Comparison of ENCODE assay signal across 35 cellular contexts in the genomic region with DNA sequence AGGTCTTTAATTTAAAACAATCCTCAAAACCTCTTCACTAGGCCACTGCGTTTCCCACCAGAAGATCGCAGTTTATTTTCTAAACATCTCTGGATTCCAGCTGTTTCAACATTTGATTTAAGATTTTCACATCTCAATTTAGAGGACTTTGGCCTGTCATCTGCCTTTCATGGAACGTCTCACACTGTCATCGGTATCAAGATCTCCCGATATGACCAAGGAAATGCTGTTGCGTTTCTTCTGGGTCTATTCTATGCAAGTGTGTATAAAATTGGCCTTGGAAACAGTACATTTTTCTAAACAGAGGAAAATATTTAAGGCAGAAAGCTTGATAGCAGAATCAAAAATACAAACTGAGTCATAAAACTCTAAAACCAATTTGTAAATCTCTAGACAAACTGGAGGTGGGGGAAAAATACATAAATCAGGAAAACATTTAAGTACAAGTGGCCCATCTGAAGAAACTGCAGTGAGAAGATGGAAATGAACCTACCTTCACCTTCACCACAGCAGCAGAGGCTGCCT.
"Had no signal": no experiment of that assay in that cellular context is flagged by ENCODE, and none has a peak within 500 bp of the region (broad histone marks: within the 10 kb centered on the region; RNA-seq: fewer than 3 reads in every experiment).

No MANE protein-coding gene starts in this region.

- ATAC-seq: body of pancreas; heart left ventricle; left colon; naive thymus-derived CD4-positive, alpha-beta T cell; pancreas; sciatic nerve; stimulated activated memory B cell treated with anti-CD40 and anti-IgM and Interleukin-4, amounts not matched to agents 10 μg/mL and 1 μg/mL and 100 μg/mL, for 72 hours; stimulated activated naive CD8-positive, alpha-beta T cell treated with anti-CD3 and anti-CD28 coated beads, Interleukin-15, amount 100 ng/mL, for 72 hours had no signal

- H3K36me3 ChIP-seq: adrenal gland, cardiac muscle cell, heart left ventricle, pancreas, prostate gland, uterus had no signal

- H3K4me1 ChIP-seq: body of pancreas, heart left ventricle, pancreas, prostate gland, uterus had no signal

- DNase-seq: activated CD4-positive, alpha-beta memory T cell treated with anti-CD3 and anti-CD28 coated beads for 36 hours; activated CD4-positive, alpha-beta T cell treated with anti-CD3 and anti-CD28 coated beads, Interleukin-2, amount 10 ng/mL, durations not matched to agents 24 days and 14 days; activated CD4-positive, CD25-positive, alpha-beta regulatory T cell treated with anti-CD3 and anti-CD28 coated beads, Interleukin-2, amount 50 U/mL, for 72 hours; activated CD8-positive, alpha-beta memory T cell treated with anti-CD3 and anti-CD28 coated beads, Interleukin-2, amount 50 U/mL, for 4 hours; activated effector memory CD4-positive, alpha-beta T cell treated with anti-CD3 and anti-CD28 coated beads, Interleukin-2, amount 50 U/mL, for 16 hours; activated naive CD4-positive, alpha-beta T cell treated with anti-CD3 and anti-CD28 coated beads for 36 hours; activated naive CD8-positive, alpha-beta T cell treated with anti-CD3 and anti-CD28 coated beads for 36 hours; activated T-cell treated with anti-CD3 and anti-CD28 coated beads, Interleukin-2, amount 50 U/mL, for 1 hour; adrenal gland; aorta; body of pancreas; dorsolateral prefrontal cortex; effector memory CD4-positive, alpha-beta T cell; erythroblast; heart left ventricle; hypothalamus; immature natural killer cell; kidney; left colon; midbrain; naive thymus-derived CD4-positive, alpha-beta T cell; nucleus accumbens; pancreas; retina; small intestine; stimulated activated CD4-positive, alpha-beta T cell treated with anti-CD3 and anti-CD28 coated beads, Interleukin-4, amount 100 ng/mL, for 24 hours; stimulated activated CD8-positive, alpha-beta memory T cell treated with anti-CD3 and anti-CD28 coated beads, Interleukin-4, amount 100 ng/mL, for 48 hours; stimulated activated naive CD8-positive, alpha-beta T cell treated with anti-CD3 and anti-CD28 coated beads, Interleukin-15, amount 100 ng/mL, for 72 hours; substantia nigra; uterus had no signal

- FAIRE-seq: pancreas had no signal

- H3K9me3 ChIP-seq: adrenal gland, body of pancreas, heart left ventricle, pancreas, prostate gland, uterus had no signal

- H3K27me3 ChIP-seq: adrenal gland, body of pancreas, cardiac muscle cell, pancreas, uterus had no signal

- H3K4me3 ChIP-seq: adrenal gland, body of pancreas, cardiac muscle cell, coronary artery, dorsolateral prefrontal cortex, heart left ventricle, pancreas, prostate gland, uterus had no signal

- H3K27ac ChIP-seq: adrenal gland, body of pancreas, cardiac muscle cell, coronary artery, dorsolateral prefrontal cortex, heart left ventricle, pancreas, prostate gland, uterus had no signal
